12 cellular contexts compared by ENCODE assay signal in genomic region chr19:38046254-38047047, GRCh38.
DNase-seq lines count a peak whose midpoint lies in the region; ATAC-seq and TF ChIP-seq lines count a peak whose summit lies in the region.
"Had no signal": no experiment of that assay in that cellular context is flagged by ENCODE, and none has a peak within 500 bp of the region (broad histone marks: within the 10 kb centered on the region; RNA-seq: fewer than 3 reads in every experiment).

No MANE protein-coding gene starts in this region.

- no TSS peak for BruUV-seq in PC-9 (replicated peaks; lab: Mats Ljungman, UMichigan)

- H2AFZ ChIP-seq in PC-9, result no peak overlapping the region

- no peaks in the 10 kb centered on the region for H3F3A ChIP-seq in PC-9 (ENCODE audit: insufficient read depth, low read depth)

- H3K4me2 ChIP-seq in PC-9, result no peak overlapping the region

- H3K36me3 ChIP-seq in PC-9 (ENCODE audit: low read depth), result no peaks in the 10 kb centered on the region
- H3K36me3 ChIP-seq: breast epithelium had no signal

- H3K27me3 ChIP-seq in PC-9 (ENCODE audit: insufficient read depth, low read depth), result no peaks in the 10 kb centered on the region
- H3K27me3 ChIP-seq: breast epithelium, foreskin keratinocyte, suprapubic skin had no signal

- H3K4me1 ChIP-seq in PC-9 (replicated peaks; ENCODE audit: insufficient read depth), result no peaks in the 10 kb centered on the region
- H3K4me1 ChIP-seq: breast epithelium, foreskin keratinocyte, suprapubic skin had no signal

- intact Hi-C loops in PC-9 (cut with micrococcal nuclease; ENCODE audit: unreplicated experiment), result no loop called here

- H3K27ac Mint-ChIP-seq in activated naive CD4-positive, alpha-beta T cell treated with anti-CD3 and anti-CD28 coated beads, Interleukin-2, amount 50 U/mL, for 72 hours, result peak overlapping the region; percentile 95 to 96

- H3K9me2 ChIP-seq in PC-9 (ENCODE audit: insufficient read depth), result no peaks in the 10 kb centered on the region

- CTCF ChIA-PET in PC-9 (lab: Charles Lee), result no interaction called here

- peak; percentile 9 for DNase-seq in stimulated activated CD4-positive, alpha-beta T cell treated with anti-CD3 and anti-CD28 coated beads, Interleukin-4, amount 100 ng/mL, for 1 hour
- DNase-seq in stimulated activated CD4-positive, alpha-beta T cell treated with anti-CD3 and anti-CD28 coated beads, Interleukin-4, amount 100 ng/mL, for 4 hours, result no peak
- no peak for DNase-seq in activated naive CD4-positive, alpha-beta T cell treated with anti-CD3 and anti-CD28 coated beads, Interleukin-2, amount 50 U/mL, for 72 hours (ENCODE audit: low spot score in 2 of 2)
- DNase-seq in PC-9 (no peak), anterior cingulate cortex (lab: John Stamatoyannopoulos, UW) (no peak), putamen (ENCODE audit: low spot score) (no peak)
- DNase-seq: foreskin keratinocyte, midbrain had no signal

- peaks cover 4% of the 10 kb centered on the region; the same call in 1 of the 2 replicates for H3K79me2 ChIP-seq in PC-9 (ENCODE audit: low read depth)

- no peaks in the 10 kb centered on the region; the same call in 1 of the 2 replicates for H3K9me3 ChIP-seq in PC-9 (ENCODE audit: insufficient read depth, low read depth)
- H3K9me3 ChIP-seq: breast epithelium, suprapubic skin had no signal

- POLR2A ChIA-PET in PC-9 (lab: Charles Lee; ENCODE audit: unreplicated experiment), result no interaction called here

- no peak overlapping the region for H3K27ac ChIP-seq in PC-9
- H3K27ac ChIP-seq: breast epithelium, foreskin keratinocyte, suprapubic skin had no signal

- TF ChIP-seq CTCF in PC-9 (conservative IDR thresholded peaks at IDR 0.05), result no peak

- no peaks in the 10 kb centered on the region for H3K9me3 Mint-ChIP-seq in activated naive CD4-positive, alpha-beta T cell treated with anti-CD3 and anti-CD28 coated beads, Interleukin-2, amount 50 U/mL, for 72 hours

- H3K4me3 ChIP-seq in PC-9, result no peak overlapping the region
- H3K4me3 ChIP-seq: breast epithelium, suprapubic skin had no signal

- peak; percentile 35 for ATAC-seq in HG02970 (IDR thresholded peaks at IDR 0.05; ENCODE audit: low FRiP score, unreplicated experiment)
- ATAC-seq in activated naive CD4-positive, alpha-beta T cell treated with anti-CD3 and anti-CD28 coated beads, Interleukin-2, amount 50 U/mL, for 72 hours, result no peak
- no peak for ATAC-seq in GM18519 (IDR thresholded peaks at IDR 0.05; ENCODE audit: low FRiP score, unreplicated experiment)
- ATAC-seq: foreskin keratinocyte had no signal

- no peaks in the 10 kb centered on the region for H4K20me1 ChIP-seq in PC-9 (ENCODE audit: insufficient read depth)

- H3K36me3 Mint-ChIP-seq in activated naive CD4-positive, alpha-beta T cell treated with anti-CD3 and anti-CD28 coated beads, Interleukin-2, amount 50 U/mL, for 72 hours, result peaks cover 0 to 5% of the 10 kb centered on the region in 2 donors
